In genomic region chr17:78861229-78861628, GRCh38 we compare ENCODE assay signal across 15 cellular contexts. TPM values are rescaled to one million over a fixed set of nuclear protein-coding genes. Genes with fewer than 3 reads are reported as not detected.
DNase-seq lines count a peak whose midpoint lies in the region; ATAC-seq and TF ChIP-seq lines count a peak whose summit lies in the region.
"Had no signal": no experiment of that assay in that cellular context is flagged by ENCODE, and none has a peak within 500 bp of the region (broad histone marks: within the 10 kb centered on the region; RNA-seq: fewer than 3 reads in every experiment).

No MANE protein-coding gene starts in this region.

- in situ Hi-C loops in gastrocnemius medialis (cut with MboI; ENCODE audit: low sequenced_read_pairs in 4 of 4): loop anchor here in 1 of 4 donors (5.0 kb wide), 1 partner anchor 106 kb away; no protein-coding TSS in a partner anchor

- intact Hi-C loops in heart left ventricle (cut with DNase I): loop anchor here in 3 of 10 donors (10.0 kb wide), 2 partner anchors 64 to 534 kb away; partner anchors contain the start of gene TIMP2 (in 2 of the 3)
- intact Hi-C loops in Right ventricle myocardium superior (cut with DNase I): no loop called here
- intact Hi-C loops in gastrocnemius medialis (cut with DNase I; ENCODE audit: low total_unique reads): no loop called here
- intact Hi-C loops in uterus (cut with DNase I; ENCODE audit: low total_unique reads): loop anchor here (10.0 kb wide), 1 partner anchor 64 kb away; the partner anchor contains the start of gene TIMP2

- TF ChIP-seq CTCF in heart left ventricle (IDR thresholded peaks at IDR 0.05) (no peak), gastrocnemius medialis (IDR thresholded peaks at IDR 0.05 in 4 of 5, conservative IDR thresholded peaks at IDR 0.05 in 1 of 5) (no peak), uterus (IDR thresholded peaks at IDR 0.05) (no peak), GM20000 (IDR thresholded peaks at IDR 0.05; ENCODE audit: extremely low read depth, missing control alignments) (no peak)

- 93 to 95% (median 94%) methylated on average over 4 of the region's 4 CpGs for WGBS in heart left ventricle, 4 donors
- WGBS in esophagus, 2 donors: 81 to 88% methylated on average over 4 of the region's 4 CpGs

- H3K36me3 ChIP-seq in heart left ventricle (peaks cover 0 to 41% (median 22%) of the 10 kb centered on the region in 9 donors), esophagus (ENCODE audit: control insufficient read depth in 2 of 2, insufficient read depth in 2 of 2, low read length in 1 of 2) (peaks cover 0 to 7% of the 10 kb centered on the region in 2 donors), gastrocnemius medialis (no peaks in the 10 kb centered on the region), uterus (no peaks in the 10 kb centered on the region)

- H3K4me3 ChIP-seq in heart left ventricle: no peak overlapping the region
- no peak overlapping the region for H3K4me3 ChIP-seq in esophagus (ENCODE audit: low read depth in 1 of 2, low read length in 2 of 2)
- H3K4me3 ChIP-seq in gastrocnemius medialis: no peak overlapping the region
- H3K4me3 ChIP-seq in uterus: no peak overlapping the region
- H3K4me3 ChIP-seq: testis had no signal

- DNase-seq in heart left ventricle: no peak
- DNase-seq in Right ventricle myocardium superior: no peak
- DNase-seq in gastrocnemius medialis: no peak
- no peak for DNase-seq in uterus
- DNase-seq in NCI-H69 (lab: John Stamatoyannopoulos, UW): no peak
- DNase-seq in NK-92 treated with Interleukin-12 subunit alpha and Interleukin-12 subunit beta, amount 100 ng/mL, for 24 hours (lab: John Stamatoyannopoulos, UW): no peak
- DNase-seq in GM20000 (ENCODE audit: low spot score): no peak
- DNase-seq: activated CD8-positive, alpha-beta T cell treated with anti-CD3 and anti-CD28 coated beads, Interleukin-2, amount 10 ng/mL, durations not matched to agents 7 days and 5 days; CD8-positive, alpha-beta memory T cell; hippocampal formation; NCI-H187 treated with DMSO at 0.1 percent for 48 hours had no signal

- ATAC-seq in heart left ventricle: no peak
- ATAC-seq in Right ventricle myocardium superior (ENCODE audit: poor library complexity): no peak
- no peak for ATAC-seq in gastrocnemius medialis
- ATAC-seq: activated CD8-positive, alpha-beta T cell treated with anti-CD3 and anti-CD28 coated beads, Interleukin-2, amount 10 ng/mL, durations not matched to agents 7 days and 5 days had no signal

- H3K9me3 ChIP-seq in heart left ventricle (no peaks in the 10 kb centered on the region), esophagus (ENCODE audit: control insufficient read depth in 2 of 2, insufficient read depth in 1 of 2, low read depth in 1 of 2, low read length in 1 of 2) (no peaks in the 10 kb centered on the region), gastrocnemius medialis (no peaks in the 10 kb centered on the region), uterus (no peaks in the 10 kb centered on the region)
- H3K9me3 ChIP-seq: testis had no signal

- H3K4me1 ChIP-seq in heart left ventricle (peaks cover 0 to 23% (median 11%) of the 10 kb centered on the region in 12 donors), esophagus (ENCODE audit: control insufficient read depth in 2 of 2, insufficient read depth in 2 of 2, low read length in 1 of 2) (peaks cover 0 to 4% of the 10 kb centered on the region in 2 donors), gastrocnemius medialis (peaks cover 0 to 4% of the 10 kb centered on the region in 2 donors), uterus (no peaks in the 10 kb centered on the region)

- TF ChIP-seq POLR2A in heart left ventricle (IDR thresholded peaks at IDR 0.05) (no peak), gastrocnemius medialis (IDR thresholded peaks at IDR 0.05) (no peak), uterus (IDR thresholded peaks at IDR 0.05) (no peak)

- H3K27me3 ChIP-seq in heart left ventricle (no peaks in the 10 kb centered on the region), esophagus (ENCODE audit: control insufficient read depth in 1 of 2, insufficient read depth in 2 of 2, low read length in 2 of 2) (no peaks in the 10 kb centered on the region), gastrocnemius medialis (no peaks in the 10 kb centered on the region), uterus (no peaks in the 10 kb centered on the region)
- H3K27me3 ChIP-seq: testis had no signal

- H3K27ac ChIP-seq in heart left ventricle (peak overlapping the region in 8 of 12 donors; percentile 18 to 90 (median 64)), esophagus (ENCODE audit: low read depth in 2 of 2, low read length in 1 of 2) (peak overlapping the region; percentile 18 to 36), gastrocnemius medialis (peak overlapping the region; percentile 76 to 82 (median 78)), uterus (peak overlapping the region; percentile 84 to 92)

RNA-seq across cellular contexts. Expression of gene USP36, which starts 20.6 kb away (rescaled TPM):
- 10 to 100 TPM; 14.0 to 40.9 (median 21.0) TPM for total RNA-seq in heart left ventricle
- polyA plus RNA-seq in heart left ventricle: 10 to 100 TPM; 11.7 to 18.3 TPM
- 17.8 TPM for total RNA-seq in Right ventricle myocardium superior
- polyA plus RNA-seq in esophagus: 10 to 100 TPM; 17.0 to 17.6 TPM
- total RNA-seq in gastrocnemius medialis: 10 to 100 TPM; 15.2 to 21.1 (median 20.0) TPM
- total RNA-seq in uterus: 100 to 1,000 TPM in 1 of 4 donors, 10 to 100 TPM in 2, 1 to 10 TPM in 1; 6.5 to 102 (median 31.9) TPM

RNA-seq across cellular contexts. Expression of gene CEP295NL, which starts 41.8 kb away (rescaled TPM):
- total RNA-seq in heart left ventricle (1 to 10 TPM in 3 of 9 donors, under 1 TPM in 6; 0.23 to 3.3 (median 0.52) TPM), Right ventricle myocardium superior (0.70 TPM), gastrocnemius medialis (under 1 TPM in 1 of 4 donors, not detected in 3; 0.16 TPM), uterus (10 to 100 TPM in 1 of 4 donors, 1 to 10 TPM in 2, not detected in 1; 1.8 to 14.5 (median 3.8) TPM)
- polyA plus RNA-seq in heart left ventricle (1 to 10 TPM in 1 of 2 donors, under 1 TPM in 1; 0.29 to 2.0 TPM), esophagus (1 to 10 TPM in 1 of 2 donors, under 1 TPM in 1; 0.25 to 3.5 TPM)
- total RNA-seq: activated T-helper 1 cell treated with anti-CD3 and anti-CD28 coated beads, Interleukin-12 subunit alpha, Interleukin-12 subunit beta, Interleukin-2, Interleukin-4 antibody, amounts not matched to agents 30 ng/mL and 10 ng/mL and 1 ng/mL, durations not matched to agents 14 hours and 24 hours and 36 hours; CD8-positive, alpha-beta memory T cell; OCI-LY7 had no signal
- polyA plus RNA-seq: CD8-positive, alpha-beta memory T cell had no signal

Comparison
In these comparisons a context has a peak if more than half of its experiments do, and no peak if none do; other contexts are left out.
1. H3K27ac ChIP-seq: peak in every context shown above with its lines; median percentile 88 in uterus; 78 in gastrocnemius medialis; 64 in heart left ventricle; 27 in esophagus.